16 cellular contexts compared by ENCODE assay signal in the genomic region with DNA sequence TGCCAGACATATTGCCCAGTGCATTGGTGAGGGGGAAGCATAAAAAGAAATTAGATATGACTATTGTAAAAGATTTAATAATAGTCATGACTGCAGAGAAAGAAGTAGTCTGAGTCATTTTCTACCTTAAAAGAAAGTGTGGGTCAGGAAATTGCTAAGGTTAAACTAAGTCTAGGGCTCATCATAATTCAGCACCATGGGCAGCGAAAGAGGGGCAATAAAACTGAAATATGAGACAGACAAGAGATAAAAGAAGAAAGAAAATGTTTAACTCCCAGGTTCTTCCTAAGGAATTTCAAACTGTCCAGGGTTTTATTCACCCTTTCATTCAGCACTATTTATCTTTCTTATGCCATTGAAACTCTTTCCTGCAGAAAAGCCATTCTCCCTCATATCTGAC.
"Had no signal": no experiment of that assay in that cellular context is flagged by ENCODE, and none has a peak within 500 bp of the region (broad histone marks: within the 10 kb centered on the region; RNA-seq: fewer than 3 reads in every experiment).

No MANE protein-coding gene starts in this region.

- H3K36me3 Mint-ChIP-seq: activated naive CD4-positive, alpha-beta T cell treated with anti-CD3 and anti-CD28 coated beads, Interleukin-2, amount 50 U/mL, for 24 hours; immature natural killer cell had no signal

- DNase-seq: activated B cell treated with CpG ODN at 0.5 μM for 24 hours; activated CD4-positive, alpha-beta T cell treated with anti-CD3 and anti-CD28 coated beads for 48 hours; activated CD8-positive, alpha-beta T cell treated with anti-CD3 and anti-CD28 coated beads for 36 hours; activated effector memory CD4-positive, alpha-beta T cell treated with Interleukin-2 at 50 U/mL for 16 hours; activated T-cell treated with anti-CD3 and anti-CD28 coated beads, Interleukin-2, amount 50 U/mL, for 4 hours; adrenal gland; dermis blood vessel endothelial cell; effector memory CD8-positive, alpha-beta T cell; glutamatergic neuron; immature natural killer cell; ovary; stimulated activated CD4-positive, alpha-beta T cell treated with anti-CD3 and anti-CD28 coated beads, Interleukin-12 subunit alpha, Interleukin-12 subunit beta, amount 100 ng/mL, for 4 hours; stimulated activated CD4-positive, alpha-beta T cell treated with anti-CD3 and anti-CD28 coated beads, Interleukin-2, amount 100 ng/mL, for 24 hours had no signal

- H3K9me3 Mint-ChIP-seq: activated naive CD4-positive, alpha-beta T cell treated with anti-CD3 and anti-CD28 coated beads, Interleukin-2, amount 50 U/mL, for 24 hours had no signal

- ATAC-seq: activated CD8-positive, alpha-beta T cell treated with anti-CD3 and anti-CD28 coated beads for 36 hours; activated T-cell treated with anti-CD3 and anti-CD28 coated beads, Interleukin-2, amount 50 U/mL, for 4 hours; effector memory CD8-positive, alpha-beta T cell; foreskin keratinocyte had no signal

- H3K36me3 ChIP-seq: adrenal gland, ovary had no signal

- H3K4me1 Mint-ChIP-seq: activated B cell treated with CpG ODN at 0.5 μM for 24 hours; activated naive CD4-positive, alpha-beta T cell treated with anti-CD3 and anti-CD28 coated beads, Interleukin-2, amount 50 U/mL, for 24 hours; immature natural killer cell had no signal

- H3K27ac Mint-ChIP-seq: activated B cell treated with CpG ODN at 0.5 μM for 24 hours; activated CD8-positive, alpha-beta T cell treated with anti-CD3 and anti-CD28 coated beads for 36 hours; activated naive CD4-positive, alpha-beta T cell treated with anti-CD3 and anti-CD28 coated beads, Interleukin-2, amount 50 U/mL, for 24 hours; effector memory CD8-positive, alpha-beta T cell; immature natural killer cell had no signal

- H3K4me3 ChIP-seq: adrenal gland, lung, ovary had no signal

- H3K4me1 ChIP-seq: adrenal gland, foreskin keratinocyte had no signal

- H3K27me3 Mint-ChIP-seq: activated B cell treated with CpG ODN at 0.5 μM for 24 hours; activated CD8-positive, alpha-beta T cell treated with anti-CD3 and anti-CD28 coated beads for 36 hours; activated naive CD4-positive, alpha-beta T cell treated with anti-CD3 and anti-CD28 coated beads, Interleukin-2, amount 50 U/mL, for 24 hours; effector memory CD8-positive, alpha-beta T cell had no signal

- H3K4me3 Mint-ChIP-seq: activated B cell treated with CpG ODN at 0.5 μM for 24 hours; activated CD8-positive, alpha-beta T cell treated with anti-CD3 and anti-CD28 coated beads for 36 hours; activated naive CD4-positive, alpha-beta T cell treated with anti-CD3 and anti-CD28 coated beads, Interleukin-2, amount 50 U/mL, for 24 hours; activated T-cell treated with anti-CD3 and anti-CD28 coated beads, Interleukin-2, amount 50 U/mL, for 4 hours; effector memory CD8-positive, alpha-beta T cell; immature natural killer cell had no signal

- H3K27me3 ChIP-seq: adrenal gland, foreskin keratinocyte, ovary had no signal

- H3K9me3 ChIP-seq: adrenal gland, ovary had no signal
